20 cellular contexts compared by ENCODE assay signal in genomic region chr1:65316233-65316632, GRCh38. TPM values are rescaled to one million over a fixed set of nuclear protein-coding genes. Genes with fewer than 3 reads are reported as not detected.
DNase-seq lines count a peak whose midpoint lies in the region; TF ChIP-seq lines count a peak whose summit lies in the region.
"Had no signal": no experiment of that assay in that cellular context is flagged by ENCODE, and none has a peak within 500 bp of the region (broad histone marks: within the 10 kb centered on the region; RNA-seq: fewer than 3 reads in every experiment).

No MANE protein-coding gene starts in this region.

- peaks cover 4 to 36% (median 12%) of the 10 kb centered on the region in 3 donors for H3K36me3 Mint-ChIP-seq in CD8-positive, alpha-beta memory T cell
- H3K36me3 Mint-ChIP-seq in glutamatergic neuron (ENCODE audit: unreplicated experiment), result peaks cover 10% of the 10 kb centered on the region
- H3K36me3 Mint-ChIP-seq: CD14-positive monocyte had no signal

- H3K27me3 Mint-ChIP-seq in CD8-positive, alpha-beta memory T cell, result peaks cover 14 to 22% of the 10 kb centered on the region in 2 donors
- H3K27me3 Mint-ChIP-seq in glutamatergic neuron (ENCODE audit: unreplicated experiment), result peaks cover 6% of the 10 kb centered on the region

- CTCF ChIA-PET in CD8-positive, alpha-beta memory T cell (lab: Charles Lee), result no interaction called here

- no peaks in the 10 kb centered on the region for H3K9me3 ChIP-seq in CD8-positive, alpha-beta memory T cell (ENCODE audit: low read length)
- H3K9me3 ChIP-seq: A549 had no signal

- no peaks in the 10 kb centered on the region for H3K36me3 ChIP-seq in CD8-positive, alpha-beta memory T cell (ENCODE audit: insufficient read depth, low read length)
- H3K36me3 ChIP-seq: BLaER1 had no signal

- H3K27ac ChIP-seq in CD8-positive, alpha-beta memory T cell (ENCODE audit: low read depth, low read length), result peak overlapping the region; percentile 17
- H3K27ac ChIP-seq: 22Rv1, A549, BLaER1 had no signal

- DNase-seq in DMS 273 (lab: John Stamatoyannopoulos, UW; ENCODE audit: unreplicated experiment) (peak; percentile 10), DMS 273 treated with DMSO at 0.1 percent for 48 hours (lab: John Stamatoyannopoulos, UW) (no peak), OCI-M1 (lab: John Stamatoyannopoulos, UW) (peak; percentile 36), glutamatergic neuron (no peak), cerebellum (ENCODE audit: low spot score) (no peak)
- no peak for DNase-seq in CD8-positive, alpha-beta memory T cell
- DNase-seq in activated T-cell treated with anti-CD3 and anti-CD28 coated beads, Interleukin-2, amount 50 U/mL, for 1 hour, result no peak
- DNase-seq: Calu3; CD4-positive, alpha-beta memory T cell; DMS153; DMS79 treated with DMSO at 0.1 percent for 48 hours; GF-D8; GOT3; H7; HFFc6; IMR-90 had no signal

- H3K4me3 Mint-ChIP-seq in CD8-positive, alpha-beta memory T cell, result no peak overlapping the region
- H3K4me3 Mint-ChIP-seq in glutamatergic neuron (ENCODE audit: unreplicated experiment), result no peak overlapping the region
- H3K4me3 Mint-ChIP-seq: CD14-positive monocyte; CD4-positive, alpha-beta memory T cell; HFFc6 had no signal

- peaks cover 3 to 6% (median 3%) of the 10 kb centered on the region in 5 donors for H3K9me3 Mint-ChIP-seq in CD8-positive, alpha-beta memory T cell
- peaks cover 2% of the 10 kb centered on the region for H3K9me3 Mint-ChIP-seq in glutamatergic neuron (ENCODE audit: unreplicated experiment)
- H3K9me3 Mint-ChIP-seq: HFFc6 had no signal

- POLR2A ChIA-PET in CD8-positive, alpha-beta memory T cell (lab: Charles Lee), result no interaction called here

- no peak for TF ChIP-seq CTCF in glutamatergic neuron (IDR thresholded peaks at IDR 0.05; ENCODE audit: partially characterized antibody, unreplicated experiment)

- H3K27me3 ChIP-seq in CD8-positive, alpha-beta memory T cell (ENCODE audit: insufficient read depth, low read length, poor library complexity, severe bottlenecking), result no peaks in the 10 kb centered on the region
- H3K27me3 ChIP-seq: BLaER1 had no signal

- no peak overlapping the region for H3K27ac Mint-ChIP-seq in CD8-positive, alpha-beta memory T cell
- peak overlapping the region; percentile 26 for H3K27ac Mint-ChIP-seq in glutamatergic neuron (ENCODE audit: unreplicated experiment)
- H3K27ac Mint-ChIP-seq: CD14-positive monocyte; CD4-positive, alpha-beta memory T cell; HFFc6 had no signal

- no peaks in the 10 kb centered on the region for H3K4me1 Mint-ChIP-seq in CD8-positive, alpha-beta memory T cell
- H3K4me1 Mint-ChIP-seq in glutamatergic neuron (ENCODE audit: low read depth, unreplicated experiment), result peaks cover 36% of the 10 kb centered on the region
- H3K4me1 Mint-ChIP-seq: CD14-positive monocyte; CD4-positive, alpha-beta memory T cell had no signal

- no peaks in the 10 kb centered on the region for H3K4me1 ChIP-seq in CD8-positive, alpha-beta memory T cell (ENCODE audit: insufficient read depth, low read length)
- H3K4me1 ChIP-seq: A549, BLaER1 had no signal

- H3K4me3 ChIP-seq in CD8-positive, alpha-beta memory T cell (ENCODE audit: low read length), result no peak overlapping the region
- H3K4me3 ChIP-seq: A549, BLaER1 had no signal

RNA-seq across cellular contexts. Expression of gene DNAJC6, which starts 6.9 kb away (rescaled TPM):
- total RNA-seq in CD8-positive, alpha-beta memory T cell, result 1 to 10 TPM; 5.1 to 5.6 TPM
- polyA plus RNA-seq in CD8-positive, alpha-beta memory T cell, result 1.0 TPM
- 54.6 TPM for total RNA-seq in glutamatergic neuron (ENCODE audit: unreplicated experiment)
- total RNA-seq in cerebellum, result 86.7 TPM
- polyA plus RNA-seq: CD14-positive monocyte had no signal

Comparison
In these comparisons a context has a peak if more than half of its experiments do, and no peak if none do; other contexts are left out.
1. DNase-seq: peak in DMS 273 (single experiment) and OCI-M1 (single experiment); none in DMS 273 treated with DMSO at 0.1 percent for 48 hours (single experiment), CD8-positive, alpha-beta memory T cell (0 of 5), glutamatergic neuron (single experiment), activated T-cell treated with anti-CD3 and anti-CD28 coated beads, Interleukin-2, amount 50 U/mL, for 1 hour (single experiment) and cerebellum (single experiment).